ENCODE assay signal across 21 cellular contexts in genomic region chr10:36110097-36110496, GRCh38.
"Had no signal": no experiment of that assay in that cellular context is flagged by ENCODE, and none has a peak within 500 bp of the region (broad histone marks: within the 10 kb centered on the region; RNA-seq: fewer than 3 reads in every experiment).

No MANE protein-coding gene starts in this region.

- DNase-seq: activated CD4-positive, alpha-beta T cell treated with anti-CD3 and anti-CD28 coated beads, Interleukin-2, amount 50 U/mL, for 1 hour; activated CD8-positive, alpha-beta memory T cell treated with anti-CD3 and anti-CD28 coated beads, Interleukin-2, amount 50 U/mL, for 4 hours; activated effector memory CD4-positive, alpha-beta T cell treated with Interleukin-2 at 50 U/mL for 16 hours; activated naive CD4-positive, alpha-beta T cell treated with anti-CD3 and anti-CD28 coated beads, Interleukin-2, amount 10 ng/mL, durations not matched to agents 7 days and 5 days; activated naive CD8-positive, alpha-beta T cell treated with anti-CD3 and anti-CD28 coated beads, Interleukin-2, amount 50 U/mL, for 24 hours; activated T-cell treated with anti-CD3 and anti-CD28 coated beads, Interleukin-2, amount 50 U/mL, for 4 hours; effector CD4-positive, alpha-beta T cell; foreskin melanocyte; glutamatergic neuron; hypothalamus; islet precursor cell; mucosa of descending colon; naive B cell; ovary; sigmoid colon; stimulated activated naive B cell treated with anti-CD40 and anti-IgM and Interleukin-4, amounts not matched to agents 10 μg/mL and 1 μg/mL and 100 μg/mL, for 72 hours; T-helper 1 cell; T-helper 9 cell; tibial artery had no signal

- H3K9me3 ChIP-seq: breast epithelium, mucosa of descending colon, ovary, sigmoid colon, tibial artery had no signal

- H3K9ac ChIP-seq: neural progenitor cell had no signal

- H3K4me3 ChIP-seq: breast epithelium, mucosa of descending colon, neural progenitor cell, ovary, sigmoid colon, tibial artery had no signal

- H3K27ac ChIP-seq: breast epithelium, neural progenitor cell, ovary, sigmoid colon, tibial artery had no signal

- H3K4me2 ChIP-seq: neural progenitor cell had no signal

- H3K27me3 ChIP-seq: breast epithelium, neural progenitor cell, ovary, sigmoid colon, tibial artery had no signal

- H3K36me3 ChIP-seq: breast epithelium, neural progenitor cell, ovary, sigmoid colon, tibial artery had no signal

- H3K4me1 ChIP-seq: breast epithelium, neural progenitor cell had no signal

- ATAC-seq: activated naive CD8-positive, alpha-beta T cell treated with anti-CD3 and anti-CD28 coated beads, Interleukin-2, amount 50 U/mL, for 24 hours; activated T-cell treated with anti-CD3 and anti-CD28 coated beads, Interleukin-2, amount 50 U/mL, for 4 hours; mucosa of descending colon; stimulated activated naive B cell treated with anti-CD40 and anti-IgM and Interleukin-4, amounts not matched to agents 10 μg/mL and 1 μg/mL and 100 μg/mL, for 72 hours had no signal
